In genomic region chr4:38230121-38230728, GRCh38 we compare ENCODE assay signal across 18 cellular contexts.
DNase-seq lines count a peak whose midpoint lies in the region; ATAC-seq, FAIRE-seq and TF ChIP-seq lines count a peak whose summit lies in the region.
"Had no signal": no experiment of that assay in that cellular context is flagged by ENCODE, and none has a peak within 500 bp of the region (broad histone marks: within the 10 kb centered on the region; RNA-seq: fewer than 3 reads in every experiment).

No MANE protein-coding gene starts in this region.

- H3K14ac ChIP-seq in trophoblast cell (ENCODE audit: low read length): no peak overlapping the region

- no peak overlapping the region for H3K18ac ChIP-seq in trophoblast cell (ENCODE audit: low read length)

- TF ChIP-seq CTCF in foreskin keratinocyte (conservative IDR thresholded peaks at IDR 0.05): peak; percentile 37
- no peak for TF ChIP-seq CTCF in D721Med (IDR thresholded peaks at IDR 0.05; ENCODE audit: insufficient read depth, missing control alignments)
- no peak for TF ChIP-seq CTCF in mesothelial cell of epicardium (IDR thresholded peaks at IDR 0.05; ENCODE audit: unreplicated experiment)
- TF ChIP-seq CTCF in BE2C (IDR thresholded peaks at IDR 0.05; ENCODE audit: low read depth, low read length): no peak
- TF ChIP-seq CTCF in GM13976 (IDR thresholded peaks at IDR 0.05; ENCODE audit: borderline replicate concordance, control extremely low read depth, extremely low read depth, insufficient read depth, missing control alignments): no peak

- no peak overlapping the region for H3K27ac Mint-ChIP-seq in mesothelial cell of epicardium
- H3K27ac Mint-ChIP-seq: activated CD4-positive, alpha-beta T cell treated with anti-CD3 and anti-CD28 coated beads, Interleukin-2, amount 10 ng/mL, durations not matched to agents 7 days and 5 days; activated naive CD8-positive, alpha-beta T cell treated with anti-CD3 and anti-CD28 coated beads, Interleukin-2, amount 50 U/mL, for 24 hours; activated T-cell treated with anti-CD3 and anti-CD28 coated beads, Interleukin-2, amount 50 U/mL, for 24 hours; stimulated activated naive CD8-positive, alpha-beta T cell treated with anti-CD3 and anti-CD28 coated beads, Interleukin-15, Interleukin-2, amounts not matched to agents 100 ng/mL and 50 ng/mL, for 24 hours had no signal

- no peaks in the 10 kb centered on the region for H3K9me3 ChIP-seq in trophoblast cell (ENCODE audit: insufficient read depth, low read depth, low read length)
- H3K9me3 ChIP-seq in BE2C: no peaks in the 10 kb centered on the region

- H3K36me3 Mint-ChIP-seq in mesothelial cell of epicardium: no peaks in the 10 kb centered on the region

- H3K4me1 ChIP-seq in foreskin keratinocyte: peaks cover 12% of the 10 kb centered on the region
- peaks cover 2 to 9% of the 10 kb centered on the region in 2 experiments for H3K4me1 ChIP-seq in trophoblast cell (ENCODE audit: control insufficient read depth in 1 of 2, insufficient read depth in 2 of 2, low read length in 2 of 2)
- no peaks in the 10 kb centered on the region for H3K4me1 ChIP-seq in BE2C

- H2AFZ ChIP-seq in trophoblast cell (ENCODE audit: insufficient read depth, low read length, poor library complexity): no peak overlapping the region

- H3K27me3 ChIP-seq in foreskin keratinocyte (no peaks in the 10 kb centered on the region), trophoblast cell (ENCODE audit: insufficient read depth, low read length) (no peaks in the 10 kb centered on the region), BE2C (no peaks in the 10 kb centered on the region)
- H3K27me3 ChIP-seq: heart right ventricle had no signal

- no peak overlapping the region for H4K12ac ChIP-seq in trophoblast cell (ENCODE audit: low read depth, low read length)

- H3K79me1 ChIP-seq in trophoblast cell (ENCODE audit: low read length): peaks cover 5% of the 10 kb centered on the region

- H3K23ac ChIP-seq in trophoblast cell (ENCODE audit: low read length): no peak overlapping the region

- in situ Hi-C loops in GM13976 (cut with MboI; ENCODE audit: low sequenced_read_pairs, unreplicated experiment): no loop called here

- H4K8ac ChIP-seq in trophoblast cell (ENCODE audit: low read depth, low read length): no peak overlapping the region

- H3K9ac ChIP-seq in trophoblast cell (ENCODE audit: low read length): no peak overlapping the region

- no peak overlapping the region for H3K4ac ChIP-seq in trophoblast cell (ENCODE audit: low read depth, low read length)

- H4K91ac ChIP-seq in trophoblast cell (ENCODE audit: low read depth, low read length): no peak overlapping the region

- H3K4me1 Mint-ChIP-seq in mesothelial cell of epicardium: peaks cover 12% of the 10 kb centered on the region
- H3K4me1 Mint-ChIP-seq: activated CD4-positive, alpha-beta T cell treated with anti-CD3 and anti-CD28 coated beads, Interleukin-2, amount 10 ng/mL, durations not matched to agents 7 days and 5 days; activated naive CD8-positive, alpha-beta T cell treated with anti-CD3 and anti-CD28 coated beads, Interleukin-2, amount 50 U/mL, for 24 hours; central memory CD8-positive, alpha-beta T cell had no signal

- no peak overlapping the region for H2BK12ac ChIP-seq in trophoblast cell (ENCODE audit: low read length)

- no peak overlapping the region for H2AK5ac ChIP-seq in trophoblast cell (ENCODE audit: low read length)

- no peak overlapping the region for H3K27ac ChIP-seq in foreskin keratinocyte
- no peak overlapping the region for H3K27ac ChIP-seq in trophoblast cell (ENCODE audit: low read depth, low read length)
- H3K27ac ChIP-seq: heart right ventricle had no signal

- no peak overlapping the region for H3K4me2 ChIP-seq in trophoblast cell (ENCODE audit: low read length)

- H3K36me3 ChIP-seq in trophoblast cell (ENCODE audit: control insufficient read depth in 1 of 2, insufficient read depth in 2 of 2, low read length in 2 of 2) (no peaks in the 10 kb centered on the region), BE2C (no peaks in the 10 kb centered on the region)
- H3K36me3 ChIP-seq: heart right ventricle had no signal

- H3K9me3 Mint-ChIP-seq in mesothelial cell of epicardium: peaks cover under 1% of the 10 kb centered on the region
- H3K9me3 Mint-ChIP-seq: activated naive CD8-positive, alpha-beta T cell treated with anti-CD3 and anti-CD28 coated beads, Interleukin-2, amount 50 U/mL, for 24 hours; activated T-cell treated with anti-CD3 and anti-CD28 coated beads, Interleukin-2, amount 50 U/mL, for 24 hours; central memory CD8-positive, alpha-beta T cell; stimulated activated naive CD8-positive, alpha-beta T cell treated with anti-CD3 and anti-CD28 coated beads, Interleukin-15, Interleukin-2, amounts not matched to agents 100 ng/mL and 50 ng/mL, for 24 hours had no signal

- H3K4me3 ChIP-seq in trophoblast cell (ENCODE audit: low read depth, low read length): no peak overlapping the region
- H3K4me3 ChIP-seq in BE2C (ENCODE audit: low read depth, low read length): no peak overlapping the region
- H3K4me3 ChIP-seq: heart right ventricle had no signal

- no peak overlapping the region for H3K4me3 Mint-ChIP-seq in mesothelial cell of epicardium
- H3K4me3 Mint-ChIP-seq: activated CD4-positive, alpha-beta T cell treated with anti-CD3 and anti-CD28 coated beads, Interleukin-2, amount 10 ng/mL, durations not matched to agents 7 days and 5 days; activated naive CD8-positive, alpha-beta T cell treated with anti-CD3 and anti-CD28 coated beads, Interleukin-2, amount 50 U/mL, for 24 hours; activated T-cell treated with anti-CD3 and anti-CD28 coated beads, Interleukin-2, amount 50 U/mL, for 24 hours; central memory CD8-positive, alpha-beta T cell; stimulated activated naive CD8-positive, alpha-beta T cell treated with anti-CD3 and anti-CD28 coated beads, Interleukin-15, Interleukin-2, amounts not matched to agents 100 ng/mL and 50 ng/mL, for 24 hours had no signal

- no peaks in the 10 kb centered on the region for H3K27me3 Mint-ChIP-seq in mesothelial cell of epicardium (ENCODE audit: low read depth)
- H3K27me3 Mint-ChIP-seq: activated naive CD8-positive, alpha-beta T cell treated with anti-CD3 and anti-CD28 coated beads, Interleukin-2, amount 50 U/mL, for 24 hours; activated T-cell treated with anti-CD3 and anti-CD28 coated beads, Interleukin-2, amount 50 U/mL, for 24 hours; central memory CD8-positive, alpha-beta T cell had no signal

- DNase-seq in ELF-1 (ENCODE audit: low read depth, low spot score) (peak; percentile 37), NOMO-1 treated with DMSO at 0.1 percent for 48 hours (lab: John Stamatoyannopoulos, UW; ENCODE audit: unreplicated experiment) (peak; percentile 20), foreskin keratinocyte (peak; percentile 46 to 74), trophoblast cell (peak; percentile 81 to 85), D721Med (ENCODE audit: insufficient read length, low spot score) (no peak), mesothelial cell of epicardium (ENCODE audit: low spot score in 2 of 2, unreplicated experiment in 2 of 2) (no peak), BE2C (no peak), GM13976 (ENCODE audit: low spot score) (no peak)
- DNase-seq: activated CD4-positive, alpha-beta T cell treated with anti-CD3 and anti-CD28 coated beads, Interleukin-2, amount 10 ng/mL, durations not matched to agents 7 days and 5 days; activated naive CD8-positive, alpha-beta T cell treated with anti-CD3 and anti-CD28 coated beads, Interleukin-2, amount 50 U/mL, for 24 hours; activated T-cell treated with anti-CD3 and anti-CD28 coated beads, Interleukin-2, amount 50 U/mL, for 24 hours; AML-193; DMS79 treated with DMSO at 0.1 percent for 48 hours; heart right ventricle; NCI-H187 treated with DMSO at 0.1 percent for 48 hours; SIG-M5 had no signal

- ATAC-seq in foreskin keratinocyte: peak; percentile 89
- ATAC-seq: activated naive CD8-positive, alpha-beta T cell treated with anti-CD3 and anti-CD28 coated beads, Interleukin-2, amount 50 U/mL, for 24 hours; heart right ventricle had no signal

- FAIRE-seq in D721Med (lab: Jason Lieb, UNC): no peak

- no CpG with 5 or more reads among the region's 9 CpGs for WGBS in trophoblast cell (ENCODE audit: extremely low coverage, insufficient coverage, insufficient read length)

- no peak overlapping the region for H2BK120ac ChIP-seq in trophoblast cell (ENCODE audit: insufficient read depth, low read length, poor library complexity)

- H2BK5ac ChIP-seq in trophoblast cell (ENCODE audit: low read depth, low read length, poor library complexity): no peak overlapping the region

- no peaks in the 10 kb centered on the region for H3K79me2 ChIP-seq in trophoblast cell (ENCODE audit: control insufficient read depth, insufficient read depth, low read length, poor library complexity)

Comparison
In these comparisons a context has a peak if more than half of its experiments do, and no peak if none do; other contexts are left out.
1. DNase-seq: peak in ELF-1 (single experiment), NOMO-1 treated with DMSO at 0.1 percent for 48 hours (single experiment), foreskin keratinocyte (2 of 2) and trophoblast cell (2 of 2); none in D721Med (single experiment), mesothelial cell of epicardium (0 of 2), BE2C (single experiment) and GM13976 (single experiment).